1 cellular context compared by ENCODE assay signal in the genomic region with DNA sequence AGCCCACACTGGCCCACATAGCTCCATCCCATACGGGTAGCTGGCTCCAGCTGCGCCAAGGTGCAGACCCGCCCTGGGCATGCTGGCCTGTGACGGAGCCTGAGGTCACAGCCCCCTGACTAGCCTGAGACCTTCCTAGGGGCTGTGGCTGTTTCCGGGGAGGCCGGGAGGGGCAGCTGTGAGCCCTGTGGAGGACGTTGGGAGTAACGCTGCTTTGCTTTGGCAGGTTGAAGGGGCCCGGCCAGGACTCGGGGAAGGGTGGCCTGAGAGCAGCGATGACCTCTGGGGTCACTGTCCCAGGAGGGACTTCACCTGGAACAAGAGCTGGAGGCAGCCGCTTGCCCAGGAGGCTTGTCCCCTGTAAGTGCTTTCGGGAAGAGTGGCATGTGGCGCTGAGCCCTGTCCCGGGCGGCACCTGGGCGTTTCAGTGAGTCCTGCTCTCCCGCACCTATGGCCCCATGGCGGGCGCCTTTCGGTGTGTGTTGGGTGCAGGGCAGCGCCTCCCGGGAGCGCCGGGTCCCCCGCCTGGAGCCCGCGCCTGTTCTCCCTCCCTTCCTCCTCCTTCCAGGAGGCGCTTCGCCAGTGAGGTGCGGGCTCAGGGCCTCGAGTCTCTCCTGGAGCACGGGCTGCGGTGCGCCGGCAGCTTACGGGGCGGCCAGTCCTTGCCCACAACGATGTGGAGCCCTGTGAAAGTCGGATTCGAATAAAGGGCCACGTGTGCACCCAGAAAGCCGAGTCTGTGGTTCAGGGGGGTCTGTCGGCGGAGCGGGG.
A peak's percentile ranks its signal among the peaks of the same experiment; 100 is the strongest.
TF ChIP-seq lines count a peak whose summit lies in the region.

No MANE protein-coding gene starts in this region.

TF ChIP-seq in IMR-90, 13 proteins besides CTCF, POLR2A, EP300 and RAD21:
- TF ChIP-seq MXI1 (IDR thresholded peaks at IDR 0.05; ENCODE audit: borderline replicate concordance, low read depth, low read length) (no peak), USF2 (IDR thresholded peaks at IDR 0.05; ENCODE audit: low read depth, low read length) (peak; percentile 1; the same call in 1 of the 2 replicates)
